33 cellular contexts compared by ENCODE assay signal in the genomic region with DNA sequence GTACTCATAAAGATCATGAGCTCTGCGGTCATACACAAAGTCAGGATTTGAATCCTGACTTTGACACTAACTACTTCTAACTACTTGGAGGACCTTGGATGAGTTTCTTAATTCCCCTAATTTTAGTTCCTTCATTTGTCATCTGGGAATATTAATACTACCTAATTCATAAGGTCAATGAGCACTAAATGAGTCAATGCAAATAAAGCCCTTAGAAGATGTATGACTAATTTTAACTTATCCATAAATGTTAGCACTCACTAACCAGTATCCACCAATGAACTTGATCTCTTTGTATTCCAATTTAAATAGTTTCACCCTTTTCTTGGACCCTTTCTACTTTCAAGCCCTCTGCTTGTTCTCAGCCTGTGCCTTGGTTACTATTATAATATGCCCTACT.
"Had no signal": no experiment of that assay in that cellular context is flagged by ENCODE, and none has a peak within 500 bp of the region (broad histone marks: within the 10 kb centered on the region; RNA-seq: fewer than 3 reads in every experiment).

No MANE protein-coding gene starts in this region.

- H3K27ac Mint-ChIP-seq: activated CD8-positive, alpha-beta memory T cell treated with anti-CD3 and anti-CD28 coated beads, Interleukin-2, amount 10 ng/mL, durations not matched to agents 7 days and 5 days; activated CD8-positive, alpha-beta T cell treated with anti-CD3 and anti-CD28 coated beads, Interleukin-2, amount 10 ng/mL, durations not matched to agents 7 days and 5 days; activated naive CD4-positive, alpha-beta T cell treated with anti-CD3 and anti-CD28 coated beads, Interleukin-2, amount 10 ng/mL, durations not matched to agents 7 days and 5 days; activated naive CD4-positive, alpha-beta T cell treated with anti-CD3 and anti-CD28 coated beads, Interleukin-2, amount 50 U/mL, for 72 hours; activated naive CD8-positive, alpha-beta T cell treated with anti-CD3 and anti-CD28 coated beads, Interleukin-2, amount 10 ng/mL, durations not matched to agents 7 days and 5 days; activated T-helper 1 cell treated with anti-CD3 and anti-CD28 coated beads, Interleukin-12 subunit alpha, Interleukin-12 subunit beta, Interleukin-2, Interleukin-4 antibody, amounts not matched to agents 30 ng/mL and 10 ng/mL and 1 ng/mL, durations not matched to agents 14 hours and 24 hours and 36 hours; activated T-helper 2 cell treated with anti-CD3 and anti-CD28 coated beads, Interferon-gamma antibody, Interleukin-2, Interleukin-4, amounts not matched to agents 10 μg/mL and 5 μg/mL and 100 μg/mL, durations not matched to agents 14 hours and 24 hours and 36 hours; brain; dendritic cell treated with granulocyte-macrophage colony-stimulating factor and Interleukin-4, amounts not matched to agents 40 ng/mL and 50 ng/mL, for 4 days; endodermal cell; WTC11 had no signal

- H3K36me3 ChIP-seq: ascending aorta, breast epithelium, gastrocnemius medialis, heart left ventricle had no signal

- H3K27me3 Mint-ChIP-seq: activated CD8-positive, alpha-beta memory T cell treated with anti-CD3 and anti-CD28 coated beads, Interleukin-2, amount 10 ng/mL, durations not matched to agents 7 days and 5 days; activated naive CD4-positive, alpha-beta T cell treated with anti-CD3 and anti-CD28 coated beads, Interleukin-2, amount 10 ng/mL, durations not matched to agents 7 days and 5 days; activated naive CD8-positive, alpha-beta T cell treated with anti-CD3 and anti-CD28 coated beads, Interleukin-2, amount 10 ng/mL, durations not matched to agents 7 days and 5 days; brain; central memory CD8-positive, alpha-beta T cell; dendritic cell treated with granulocyte-macrophage colony-stimulating factor and Interleukin-4, amounts not matched to agents 40 ng/mL and 50 ng/mL, for 4 days had no signal

- H3K27ac ChIP-seq: ascending aorta, breast epithelium, coronary artery, dorsolateral prefrontal cortex, gastrocnemius medialis, heart left ventricle, VCaP had no signal

- DNase-seq: activated CD4-positive, alpha-beta T cell treated with anti-CD3 and anti-CD28 coated beads for 1 hour; activated CD4-positive, alpha-beta T cell treated with anti-CD3 and anti-CD28 coated beads for 4 hours; activated CD4-positive, alpha-beta T cell treated with anti-CD3 and anti-CD28 coated beads, Interleukin-2, amount 50 U/mL, for 1 hour; activated CD4-positive, alpha-beta T cell treated with anti-CD3 and anti-CD28 coated beads, Interleukin-2, amount 50 U/mL, for 48 hours; activated CD8-positive, alpha-beta memory T cell treated with anti-CD3 and anti-CD28 coated beads, Interleukin-2, amount 10 ng/mL, durations not matched to agents 7 days and 5 days; activated CD8-positive, alpha-beta memory T cell treated with anti-CD3 and anti-CD28 coated beads, Interleukin-2, amount 50 U/mL, for 4 hours; activated CD8-positive, alpha-beta T cell treated with anti-CD3 and anti-CD28 coated beads, Interleukin-2, amount 10 ng/mL, durations not matched to agents 7 days and 5 days; activated gamma-delta T cell; activated naive CD4-positive, alpha-beta T cell; activated naive CD4-positive, alpha-beta T cell treated with anti-CD3 and anti-CD28 coated beads, Interleukin-2, amount 10 ng/mL, durations not matched to agents 7 days and 5 days; activated naive CD8-positive, alpha-beta T cell treated with anti-CD3 and anti-CD28 coated beads, Interleukin-2, amount 10 ng/mL, durations not matched to agents 7 days and 5 days; activated T-cell treated with anti-CD3 and anti-CD28 coated beads, Interleukin-2, amount 50 U/mL, for 1 hour; activated T-cell treated with anti-CD3 and anti-CD28 coated beads, Interleukin-2, amount 50 U/mL, for 48 hours; dorsolateral prefrontal cortex; effector memory CD4-positive, alpha-beta T cell; endodermal cell; foreskin fibroblast; gastrocnemius medialis; glutamatergic neuron; heart left ventricle; hypothalamus; T-helper 2 cell had no signal

- H3K4me1 Mint-ChIP-seq: activated CD8-positive, alpha-beta memory T cell treated with anti-CD3 and anti-CD28 coated beads, Interleukin-2, amount 10 ng/mL, durations not matched to agents 7 days and 5 days; activated naive CD4-positive, alpha-beta T cell treated with anti-CD3 and anti-CD28 coated beads, Interleukin-2, amount 10 ng/mL, durations not matched to agents 7 days and 5 days; activated naive CD8-positive, alpha-beta T cell treated with anti-CD3 and anti-CD28 coated beads, Interleukin-2, amount 10 ng/mL, durations not matched to agents 7 days and 5 days; central memory CD8-positive, alpha-beta T cell; endodermal cell; WTC11 had no signal

- H3K36me3 Mint-ChIP-seq: activated CD8-positive, alpha-beta memory T cell treated with anti-CD3 and anti-CD28 coated beads, Interleukin-2, amount 10 ng/mL, durations not matched to agents 7 days and 5 days; activated naive CD4-positive, alpha-beta T cell treated with anti-CD3 and anti-CD28 coated beads, Interleukin-2, amount 10 ng/mL, durations not matched to agents 7 days and 5 days; activated naive CD4-positive, alpha-beta T cell treated with anti-CD3 and anti-CD28 coated beads, Interleukin-2, amount 50 U/mL, for 72 hours; activated naive CD8-positive, alpha-beta T cell treated with anti-CD3 and anti-CD28 coated beads, Interleukin-2, amount 10 ng/mL, durations not matched to agents 7 days and 5 days; brain; WTC11 had no signal

- H3K9me3 Mint-ChIP-seq: activated naive CD8-positive, alpha-beta T cell treated with anti-CD3 and anti-CD28 coated beads, Interleukin-2, amount 10 ng/mL, durations not matched to agents 7 days and 5 days; activated T-helper 2 cell treated with anti-CD3 and anti-CD28 coated beads, Interferon-gamma antibody, Interleukin-2, Interleukin-4, amounts not matched to agents 10 μg/mL and 5 μg/mL and 100 μg/mL, durations not matched to agents 14 hours and 24 hours and 36 hours; brain; endodermal cell; WTC11 had no signal

- H3K4me3 ChIP-seq: ascending aorta, breast epithelium, coronary artery, dorsolateral prefrontal cortex, gastrocnemius medialis, heart left ventricle had no signal

- H3K4me3 Mint-ChIP-seq: activated CD8-positive, alpha-beta memory T cell treated with anti-CD3 and anti-CD28 coated beads, Interleukin-2, amount 10 ng/mL, durations not matched to agents 7 days and 5 days; activated CD8-positive, alpha-beta T cell treated with anti-CD3 and anti-CD28 coated beads, Interleukin-2, amount 10 ng/mL, durations not matched to agents 7 days and 5 days; activated naive CD4-positive, alpha-beta T cell treated with anti-CD3 and anti-CD28 coated beads, Interleukin-2, amount 10 ng/mL, durations not matched to agents 7 days and 5 days; activated naive CD8-positive, alpha-beta T cell treated with anti-CD3 and anti-CD28 coated beads, Interleukin-2, amount 10 ng/mL, durations not matched to agents 7 days and 5 days; activated T-helper 1 cell treated with anti-CD3 and anti-CD28 coated beads, Interleukin-12 subunit alpha, Interleukin-12 subunit beta, Interleukin-2, Interleukin-4 antibody, amounts not matched to agents 30 ng/mL and 10 ng/mL and 1 ng/mL, durations not matched to agents 14 hours and 24 hours and 36 hours; brain; central memory CD8-positive, alpha-beta T cell; dendritic cell treated with granulocyte-macrophage colony-stimulating factor and Interleukin-4, amounts not matched to agents 40 ng/mL and 50 ng/mL, for 4 days; endodermal cell; WTC11 had no signal

- H3K9me3 ChIP-seq: ascending aorta, breast epithelium, gastrocnemius medialis, heart left ventricle had no signal
